8 cellular contexts compared by ENCODE assay signal in genomic region chr2:219294356-219295351, GRCh38. TPM values are rescaled to one million over a fixed set of nuclear protein-coding genes. Genes with fewer than 3 reads are reported as not detected.
DNase-seq lines count a peak whose midpoint lies in the region; ATAC-seq, FAIRE-seq and TF ChIP-seq lines count a peak whose summit lies in the region.

No MANE protein-coding gene starts in this region.

- H3K9me3 ChIP-seq in stomach, result no peaks in the 10 kb centered on the region

- H3K4me1 ChIP-seq in stomach, result peaks cover 4 to 28% (median 23%) of the 10 kb centered on the region in 4 donors

- peak; percentile 87 for TF ChIP-seq CTCF in D721Med (IDR thresholded peaks at IDR 0.05; ENCODE audit: insufficient read depth, missing control alignments)
- peak; percentile 99 for TF ChIP-seq CTCF in neural crest cell (conservative IDR thresholded peaks at IDR 0.05)
- peak in 6 of 7 experiments; percentile 5 to 100 (median 97) for TF ChIP-seq CTCF in stomach (IDR thresholded peaks at IDR 0.05)

- H3K36me3 Mint-ChIP-seq in neural crest cell (ENCODE audit: low read depth), result no peaks in the 10 kb centered on the region

- peaks cover 6% of the 10 kb centered on the region for H3K4me1 Mint-ChIP-seq in neural crest cell

- H3K4me3 Mint-ChIP-seq in neural crest cell, result peak overlapping the region; percentile 68

- TF ChIP-seq EP300 in stomach (IDR thresholded peaks at IDR 0.05), result no peak

- DNase-seq in D721Med (ENCODE audit: insufficient read length, low spot score) (peak; percentile 99), HT1080 (ENCODE audit: low read depth) (peak; percentile 75), fibroblast of the conjunctiva (ENCODE audit: low read depth) (peak; percentile 63), neural crest cell (ENCODE audit: low read depth, low spot score) (peak; percentile 79), stomach (peak; percentile 92)
- peak; percentile 77 to 87 for DNase-seq in activated T-helper 1 cell treated with anti-CD3 and anti-CD28 coated beads, Interleukin-2, amount 50 U/mL, for 16 hours (ENCODE audit: low read depth in 1 of 2, low spot score in 1 of 2)

- TF ChIP-seq POLR2A in stomach (IDR thresholded peaks at IDR 0.05), result no peak

- no peaks in the 10 kb centered on the region for H3K36me3 ChIP-seq in stomach

- ATAC-seq in GM21360 (IDR thresholded peaks at IDR 0.05; ENCODE audit: unreplicated experiment), result peak; percentile 85

- H3K4me3 ChIP-seq in stomach, result peak overlapping the region; percentile 53 to 64 (median 60)

- H3K27me3 Mint-ChIP-seq in neural crest cell (ENCODE audit: low read depth), result peaks cover 39% of the 10 kb centered on the region

- H3K27me3 ChIP-seq in stomach, result peaks cover 0 to 8% (median 4%) of the 10 kb centered on the region in 3 donors

- intact Hi-C loops in stomach (cut with DNase I; ENCODE audit: low total_unique reads), result no loop called here

- H3K27ac ChIP-seq in stomach, result peak overlapping the region; percentile 41 to 91 (median 81)

- FAIRE-seq in D721Med (lab: Jason Lieb, UNC), result no peak

- peak overlapping the region; percentile 75 for H3K27ac Mint-ChIP-seq in neural crest cell (ENCODE audit: unreplicated experiment)

- 5 to 15% (median 7%) methylated on average over 24 to 67 of the region's 67 CpGs for whole genome bisulfite sequencing in stomach, 5 donors

- H3K9me3 Mint-ChIP-seq in neural crest cell, result no peaks in the 10 kb centered on the region

TF ChIP-seq in PFSK-1, 5 proteins besides CTCF, POLR2A, EP300 and RAD21:
- TF ChIP-seq TAF1 (IDR thresholded peaks at IDR 0.05; ENCODE audit: borderline replicate concordance, insufficient read depth, low read length), result 0 out of 2 replicates have a peak, but pooled peaks have one; percentile 13
- peak; percentile 55 for TF ChIP-seq POLR2AphosphoS5 (IDR thresholded peaks at IDR 0.05; ENCODE audit: low read depth, low read length)
- TF ChIP-seq, protein P1, sequence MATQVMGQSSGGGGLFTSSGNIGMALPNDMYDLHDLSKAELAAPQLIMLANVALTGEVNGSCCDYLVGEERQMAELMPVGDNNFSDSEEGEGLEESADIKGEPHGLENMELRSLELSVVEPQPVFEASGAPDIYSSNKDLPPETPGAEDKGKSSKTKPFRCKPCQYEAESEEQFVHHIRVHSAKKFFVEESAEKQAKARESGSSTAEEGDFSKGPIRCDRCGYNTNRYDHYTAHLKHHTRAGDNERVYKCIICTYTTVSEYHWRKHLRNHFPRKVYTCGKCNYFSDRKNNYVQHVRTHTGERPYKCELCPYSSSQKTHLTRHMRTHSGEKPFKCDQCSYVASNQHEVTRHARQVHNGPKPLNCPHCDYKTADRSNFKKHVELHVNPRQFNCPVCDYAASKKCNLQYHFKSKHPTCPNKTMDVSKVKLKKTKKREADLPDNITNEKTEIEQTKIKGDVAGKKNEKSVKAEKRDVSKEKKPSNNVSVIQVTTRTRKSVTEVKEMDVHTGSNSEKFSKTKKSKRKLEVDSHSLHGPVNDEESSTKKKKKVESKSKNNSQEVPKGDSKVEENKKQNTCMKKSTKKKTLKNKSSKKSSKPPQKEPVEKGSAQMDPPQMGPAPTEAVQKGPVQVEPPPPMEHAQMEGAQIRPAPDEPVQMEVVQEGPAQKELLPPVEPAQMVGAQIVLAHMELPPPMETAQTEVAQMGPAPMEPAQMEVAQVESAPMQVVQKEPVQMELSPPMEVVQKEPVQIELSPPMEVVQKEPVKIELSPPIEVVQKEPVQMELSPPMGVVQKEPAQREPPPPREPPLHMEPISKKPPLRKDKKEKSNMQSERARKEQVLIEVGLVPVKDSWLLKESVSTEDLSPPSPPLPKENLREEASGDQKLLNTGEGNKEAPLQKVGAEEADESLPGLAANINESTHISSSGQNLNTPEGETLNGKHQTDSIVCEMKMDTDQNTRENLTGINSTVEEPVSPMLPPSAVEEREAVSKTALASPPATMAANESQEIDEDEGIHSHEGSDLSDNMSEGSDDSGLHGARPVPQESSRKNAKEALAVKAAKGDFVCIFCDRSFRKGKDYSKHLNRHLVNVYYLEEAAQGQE (IDR thresholded peaks at IDR 0.05; ENCODE audit: insufficient read depth in 1 of 2, low read depth in 2 of 2, low read length in 2 of 2), result 0 out of 4 replicates have a peak, but pooled peaks of 1 of the 2 experiments have one; percentile 47
- no peak for TF ChIP-seq SIN3A (IDR thresholded peaks at IDR 0.05; ENCODE audit: borderline replicate concordance, insufficient read depth, low read length)
- TF ChIP-seq FOXP2 (optimal IDR thresholded peaks at IDR 0.05; ENCODE audit: borderline replicate concordance, extremely low read depth, extremely low read length, insufficient read depth), result peak; percentile 74
TF ChIP-seq in PFSK-1: peak in this region for 4.

RNA-seq across cellular contexts. Expression of gene PTPRN, which starts 14.5 kb away (rescaled TPM):
- 10.2 and 11.2 TPM in 2 replicates for total RNA-seq in HT1080 (2014; rRNA removed; shearing (Covaris generic))
- 2.0 and 2.4 TPM in 2 replicates for polyA plus RNA-seq in HT1080 (2015; cell fraction: cytosol; rRNA removed)
- 3.2 and 4.1 TPM in 2 replicates for polyA plus RNA-seq in HT1080 (2015; cell fraction: nucleus; rRNA removed)
- polyA plus RNA-seq in PFSK-1 (2012; ENCODE audit: insufficient read length, low read depth), result 0.09 TPM
- total RNA-seq in neural crest cell, result 3.2 and 4.1 TPM in 2 replicates
- total RNA-seq in stomach, result 10 to 100 TPM in 1 of 5 donors, 1 to 10 TPM in 3, not detected in 1; 2.8 to 11.3 (median 7.4) TPM
- polyA plus RNA-seq in stomach, result 1 to 10 TPM; 1.1 to 3.6 (median 1.5) TPM

RNA-seq across cellular contexts. Expression of gene DNAJB2, which starts 15.5 kb away (rescaled TPM):
- total RNA-seq in HT1080 (2014; rRNA removed; shearing (Covaris generic)), result 11.5 and 13.8 TPM in 2 replicates
- polyA plus RNA-seq in HT1080 (2015; cell fraction: cytosol; rRNA removed), result 11.7 and 13.4 TPM in 2 replicates
- 20.1 and 26.5 TPM in 2 replicates for polyA plus RNA-seq in HT1080 (2015; cell fraction: nucleus; rRNA removed)
- 41.4 TPM for polyA plus RNA-seq in PFSK-1 (2012; ENCODE audit: insufficient read length, low read depth)
- total RNA-seq in neural crest cell (59.2 and 59.7 TPM in 2 replicates), stomach (10 to 100 TPM; 24.4 to 88.8 (median 47.8) TPM)
- 10 to 100 TPM; 62.5 to 85.8 (median 77.5) TPM for polyA plus RNA-seq in stomach

RNA-seq across cellular contexts. Expression of gene RESP18, which starts 37.9 kb away (rescaled TPM):
- not detected in 2 replicates for total RNA-seq in HT1080 (2014; rRNA removed; shearing (Covaris generic))
- not detected in 2 replicates for polyA plus RNA-seq in HT1080 (2015; cell fraction: cytosol; rRNA removed)
- not detected in 2 replicates for polyA plus RNA-seq in HT1080 (2015; cell fraction: nucleus; rRNA removed)
- polyA plus RNA-seq in PFSK-1 (2012; ENCODE audit: insufficient read length, low read depth), result not detected
- total RNA-seq in neural crest cell (not detected in 2 replicates), stomach (not detected)
- polyA plus RNA-seq in stomach, result not detected

RNA-seq across cellular contexts. Expression of gene TUBA4A, which starts 40.9 kb away (rescaled TPM):
- total RNA-seq in HT1080 (2014; rRNA removed; shearing (Covaris generic)), result 140 and 154 TPM in 2 replicates
- polyA plus RNA-seq in HT1080 (2015; cell fraction: cytosol; rRNA removed), result 142 and 160 TPM in 2 replicates
- 187 and 194 TPM in 2 replicates for polyA plus RNA-seq in HT1080 (2015; cell fraction: nucleus; rRNA removed)
- 0.48 TPM for polyA plus RNA-seq in PFSK-1 (2012; ENCODE audit: insufficient read length, low read depth)
- total RNA-seq in neural crest cell (0.14 TPM in 1 of 2 replicates, not detected in the other), stomach (100 to 1,000 TPM in 1 of 5 donors, 10 to 100 TPM in 4; 18.7 to 141 (median 27.2) TPM)
- 10 to 100 TPM; 28.9 to 68.8 (median 51.0) TPM for polyA plus RNA-seq in stomach

RNA-seq across cellular contexts. Expression of gene TUBA4B, which starts 41.6 kb away (rescaled TPM):
- total RNA-seq in HT1080 (2014; rRNA removed; shearing (Covaris generic)), result 0.14 TPM in 1 of 2 replicates, not detected in the other
- not detected in 2 replicates for polyA plus RNA-seq in HT1080 (2015; cell fraction: cytosol; rRNA removed)
- polyA plus RNA-seq in HT1080 (2015; cell fraction: nucleus; rRNA removed), result 0.20 TPM in 1 of 2 replicates, not detected in the other
- polyA plus RNA-seq in PFSK-1 (2012; ENCODE audit: insufficient read length, low read depth), result 0.26 TPM
- not detected in 2 replicates for total RNA-seq in neural crest cell
- total RNA-seq in stomach, result not detected
- polyA plus RNA-seq in stomach, result not detected

Comparison
In these comparisons a context has a peak if more than half of its experiments do, and no peak if none do; other contexts are left out.
1. Peak in every context shown above with its lines: DNase-seq, ATAC-seq, H3K4me3 ChIP-seq and H3K27ac ChIP-seq.